ENCODE assay signal across 29 cellular contexts in the genomic region with DNA sequence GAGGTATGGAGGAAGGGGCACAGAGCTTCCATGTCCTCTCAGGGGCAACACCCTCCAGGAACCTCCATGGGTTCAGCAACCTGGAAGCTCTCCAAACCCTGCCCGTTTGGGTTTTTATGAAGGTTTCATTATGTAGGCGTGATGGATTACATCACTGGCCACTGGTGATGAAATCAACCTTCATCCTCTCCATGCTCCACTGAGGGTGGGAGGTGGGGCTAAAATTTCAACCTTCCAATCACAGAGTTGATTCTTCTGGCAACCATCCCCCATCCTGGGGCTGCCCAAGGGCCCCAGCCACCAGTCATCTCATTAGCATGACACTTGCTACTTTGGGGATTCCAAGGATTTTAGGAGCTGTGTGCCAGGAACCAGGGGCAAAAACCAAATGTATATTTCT.
"Had no signal": no experiment of that assay in that cellular context is flagged by ENCODE, and none has a peak within 500 bp of the region (broad histone marks: within the 10 kb centered on the region; RNA-seq: fewer than 3 reads in every experiment).

No MANE protein-coding gene starts in this region.

- DNase-seq: activated B cell treated with CpG ODN at 0.5 μM for 24 hours; activated CD8-positive, alpha-beta memory T cell treated with anti-CD3 and anti-CD28 coated beads, Interleukin-2, amount 10 ng/mL, durations not matched to agents 7 days and 5 days; activated CD8-positive, alpha-beta T cell treated with anti-CD3 and anti-CD28 coated beads, Interleukin-2, amount 10 ng/mL, durations not matched to agents 7 days and 5 days; activated naive CD4-positive, alpha-beta T cell; activated T-cell treated with anti-CD3 and anti-CD28 coated beads, Interleukin-2, amount 50 U/mL, for 72 hours; dermis blood vessel endothelial cell; effector CD8-positive, alpha-beta T cell; esophagus squamous epithelium; foreskin melanocyte; islet precursor cell; left ventricle myocardium inferior; mammary epithelial cell; naive B cell; nucleus accumbens; psoas muscle; stimulated activated CD4-positive, alpha-beta T cell treated with anti-CD3 and anti-CD28 coated beads, Interleukin-15, amount 100 ng/mL, for 24 hours; stimulated activated CD4-positive, alpha-beta T cell treated with anti-CD3 and anti-CD28 coated beads, Interleukin-2, amount 100 ng/mL, for 24 hours; stimulated activated naive B cell treated with anti-CD40 and anti-IgM and Interleukin-4, amounts not matched to agents 10 μg/mL and 1 μg/mL and 100 μg/mL, for 72 hours; stomach; T-helper 9 cell; thyroid gland; upper lobe of left lung had no signal

- ATAC-seq: activated CD8-positive, alpha-beta memory T cell treated with anti-CD3 and anti-CD28 coated beads, Interleukin-2, amount 10 ng/mL, durations not matched to agents 7 days and 5 days; activated CD8-positive, alpha-beta T cell treated with anti-CD3 and anti-CD28 coated beads, Interleukin-2, amount 10 ng/mL, durations not matched to agents 7 days and 5 days; activated naive CD4-positive, alpha-beta T cell treated with anti-CD3 and anti-CD28 coated beads, Interleukin-2, amount 50 U/mL, for 72 hours; activated T-cell treated with anti-CD3 and anti-CD28 coated beads, Interleukin-2, amount 50 U/mL, for 72 hours; psoas muscle; stimulated activated naive B cell treated with anti-CD40 and anti-IgM and Interleukin-4, amounts not matched to agents 10 μg/mL and 1 μg/mL and 100 μg/mL, for 72 hours had no signal

- H3K4me1 ChIP-seq: esophagus squamous epithelium, left ventricle myocardium inferior, parathyroid adenoma, psoas muscle, stomach, thyroid gland, upper lobe of left lung, vagina had no signal

- H2AFZ ChIP-seq: parathyroid adenoma had no signal

- H3K9ac ChIP-seq: parathyroid adenoma had no signal

- H3K36me3 ChIP-seq: esophagus squamous epithelium, left ventricle myocardium inferior, stomach, thyroid gland, upper lobe of left lung, vagina had no signal

- H3K27me3 Mint-ChIP-seq: activated CD8-positive, alpha-beta memory T cell treated with anti-CD3 and anti-CD28 coated beads, Interleukin-2, amount 10 ng/mL, durations not matched to agents 7 days and 5 days had no signal

- H3K27ac ChIP-seq: epithelial cell of prostate, esophagus squamous epithelium, left ventricle myocardium inferior, parathyroid adenoma, psoas muscle, stomach, thyroid gland, upper lobe of left lung, vagina had no signal

- H3K79me2 ChIP-seq: parathyroid adenoma had no signal

- H3K27me3 ChIP-seq: stomach, thyroid gland, upper lobe of left lung, vagina had no signal

- H3K4me3 ChIP-seq: esophagus squamous epithelium, left ventricle myocardium inferior, psoas muscle, stomach, thyroid gland, upper lobe of left lung, vagina had no signal

- H3K27ac Mint-ChIP-seq: activated B cell treated with CpG ODN at 0.5 μM for 24 hours; activated CD8-positive, alpha-beta memory T cell treated with anti-CD3 and anti-CD28 coated beads, Interleukin-2, amount 10 ng/mL, durations not matched to agents 7 days and 5 days; activated CD8-positive, alpha-beta T cell treated with anti-CD3 and anti-CD28 coated beads, Interleukin-2, amount 10 ng/mL, durations not matched to agents 7 days and 5 days; activated naive CD4-positive, alpha-beta T cell treated with anti-CD3 and anti-CD28 coated beads, Interleukin-2, amount 50 U/mL, for 72 hours; activated T-cell treated with anti-CD3 and anti-CD28 coated beads, Interleukin-2, amount 50 U/mL, for 72 hours; mesothelial cell of epicardium; naive B cell; stimulated activated naive B cell treated with anti-CD40 and anti-IgM and Interleukin-4, amounts not matched to agents 10 μg/mL and 1 μg/mL and 100 μg/mL, for 72 hours; T-helper 1 cell treated with Interleukin-12 subunit alpha and Interleukin-12 subunit beta and Interleukin-4 antibody, amounts not matched to agents 30 μg/mL and 1 μg/mL, for 36 hours had no signal

- H3K9me3 ChIP-seq: psoas muscle, thyroid gland, vagina had no signal

- H3K4me1 Mint-ChIP-seq: activated B cell treated with CpG ODN at 0.5 μM for 24 hours; activated CD8-positive, alpha-beta memory T cell treated with anti-CD3 and anti-CD28 coated beads, Interleukin-2, amount 10 ng/mL, durations not matched to agents 7 days and 5 days; central memory CD8-positive, alpha-beta T cell; mesothelial cell of epicardium; naive B cell; stimulated activated naive B cell treated with anti-CD40 and anti-IgM and Interleukin-4, amounts not matched to agents 10 μg/mL and 1 μg/mL and 100 μg/mL, for 72 hours had no signal

- H3K36me3 Mint-ChIP-seq: activated CD8-positive, alpha-beta memory T cell treated with anti-CD3 and anti-CD28 coated beads, Interleukin-2, amount 10 ng/mL, durations not matched to agents 7 days and 5 days; mesothelial cell of epicardium; stimulated activated naive B cell treated with anti-CD40 and anti-IgM and Interleukin-4, amounts not matched to agents 10 μg/mL and 1 μg/mL and 100 μg/mL, for 72 hours had no signal

- H3K4me3 Mint-ChIP-seq: activated B cell treated with CpG ODN at 0.5 μM for 24 hours; activated CD8-positive, alpha-beta memory T cell treated with anti-CD3 and anti-CD28 coated beads, Interleukin-2, amount 10 ng/mL, durations not matched to agents 7 days and 5 days; activated CD8-positive, alpha-beta T cell treated with anti-CD3 and anti-CD28 coated beads, Interleukin-2, amount 10 ng/mL, durations not matched to agents 7 days and 5 days; activated T-cell treated with anti-CD3 and anti-CD28 coated beads, Interleukin-2, amount 50 U/mL, for 72 hours; central memory CD8-positive, alpha-beta T cell; mesothelial cell of epicardium; naive B cell; stimulated activated naive B cell treated with anti-CD40 and anti-IgM and Interleukin-4, amounts not matched to agents 10 μg/mL and 1 μg/mL and 100 μg/mL, for 72 hours; T-helper 1 cell treated with Interleukin-12 subunit alpha and Interleukin-12 subunit beta and Interleukin-4 antibody, amounts not matched to agents 30 μg/mL and 1 μg/mL, for 36 hours had no signal
